27 cellular contexts compared by ENCODE assay signal in genomic region chrX:105703876-105704275, GRCh38.
"Had no signal": no experiment of that assay in that cellular context is flagged by ENCODE, and none has a peak within 500 bp of the region (broad histone marks: within the 10 kb centered on the region; RNA-seq: fewer than 3 reads in every experiment).

No MANE protein-coding gene starts in this region.

- H3K4me3 Mint-ChIP-seq: stimulated activated memory B cell treated with anti-CD40 and anti-IgM and Interleukin-4, amounts not matched to agents 10 μg/mL and 1 μg/mL and 100 μg/mL, for 72 hours; stimulated activated naive B cell treated with anti-CD40 and anti-IgM and Interleukin-4, amounts not matched to agents 10 μg/mL and 1 μg/mL and 100 μg/mL, for 72 hours; stimulated activated naive CD8-positive, alpha-beta T cell treated with anti-CD3 and anti-CD28 coated beads, Interleukin-15, amount 100 ng/mL, for 72 hours; stimulated activated naive CD8-positive, alpha-beta T cell treated with anti-CD3 and anti-CD28 coated beads, Interleukin-15, Interleukin-2, amounts not matched to agents 100 ng/mL and 50 ng/mL, for 24 hours; type B pancreatic cell had no signal

- ATAC-seq: stimulated activated memory B cell treated with anti-CD40 and anti-IgM and Interleukin-4, amounts not matched to agents 10 μg/mL and 1 μg/mL and 100 μg/mL, for 72 hours; stimulated activated naive B cell treated with anti-CD40 and anti-IgM and Interleukin-4, amounts not matched to agents 10 μg/mL and 1 μg/mL and 100 μg/mL, for 72 hours; stimulated activated naive CD8-positive, alpha-beta T cell treated with anti-CD3 and anti-CD28 coated beads, Interleukin-15, amount 100 ng/mL, for 72 hours; stimulated activated naive CD8-positive, alpha-beta T cell treated with anti-CD3 and anti-CD28 coated beads, Interleukin-15, Interleukin-2, amounts not matched to agents 100 U/mL and 50 U/mL, for 24 hours; upper lobe of right lung had no signal

- H3K27ac Mint-ChIP-seq: stimulated activated memory B cell treated with anti-CD40 and anti-IgM and Interleukin-4, amounts not matched to agents 10 μg/mL and 1 μg/mL and 100 μg/mL, for 72 hours; stimulated activated naive B cell treated with anti-CD40 and anti-IgM and Interleukin-4, amounts not matched to agents 10 μg/mL and 1 μg/mL and 100 μg/mL, for 72 hours; stimulated activated naive CD8-positive, alpha-beta T cell treated with anti-CD3 and anti-CD28 coated beads, Interleukin-15, amount 100 ng/mL, for 72 hours; stimulated activated naive CD8-positive, alpha-beta T cell treated with anti-CD3 and anti-CD28 coated beads, Interleukin-15, Interleukin-2, amounts not matched to agents 100 ng/mL and 50 ng/mL, for 24 hours; type B pancreatic cell had no signal

- H3K36me3 Mint-ChIP-seq: stimulated activated memory B cell treated with anti-CD40 and anti-IgM and Interleukin-4, amounts not matched to agents 10 μg/mL and 1 μg/mL and 100 μg/mL, for 72 hours; stimulated activated naive B cell treated with anti-CD40 and anti-IgM and Interleukin-4, amounts not matched to agents 10 μg/mL and 1 μg/mL and 100 μg/mL, for 72 hours; type B pancreatic cell had no signal

- DNase-seq: stimulated activated CD4-positive, alpha-beta T cell treated with anti-CD3 and anti-CD28 coated beads, Interleukin-2, amount 100 ng/mL, for 48 hours; stimulated activated CD4-positive, alpha-beta T cell treated with anti-CD3 and anti-CD28 coated beads, Interleukin-4, amount 100 ng/mL, for 1 hour; stimulated activated CD4-positive, alpha-beta T cell treated with anti-CD3 and anti-CD28 coated beads, Interleukin-4, amount 100 ng/mL, for 24 hours; stimulated activated CD4-positive, alpha-beta T cell treated with anti-CD3 and anti-CD28 coated beads, Interleukin-4, amount 100 ng/mL, for 4 hours; stimulated activated CD8-positive, alpha-beta memory T cell treated with anti-CD3 and anti-CD28 coated beads, Interleukin-4, amount 100 ng/mL, for 48 hours; stimulated activated naive B cell treated with anti-CD40 and anti-IgM and Interleukin-4, amounts not matched to agents 10 μg/mL and 1 μg/mL and 100 μg/mL, for 72 hours; stimulated activated naive CD4-positive, alpha-beta T cell; stimulated activated naive CD4-positive, alpha-beta T cell treated with Interleukin-2 at 50 U/mL for 16 hours; stimulated activated naive CD8-positive, alpha-beta T cell treated with anti-CD3 and anti-CD28 coated beads, Interleukin-15, amount 100 ng/mL, for 72 hours; stimulated activated naive CD8-positive, alpha-beta T cell treated with anti-CD3 and anti-CD28 coated beads, Interleukin-15, Interleukin-2, amounts not matched to agents 100 U/mL and 50 U/mL, for 24 hours; stomach; substantia nigra; testis; thyroid gland; tibial artery; transverse colon; trophoblast cell; upper lobe of left lung; upper lobe of right lung; uterus had no signal

- H3K9me3 Mint-ChIP-seq: stimulated activated memory B cell treated with anti-CD40 and anti-IgM and Interleukin-4, amounts not matched to agents 10 μg/mL and 1 μg/mL and 100 μg/mL, for 72 hours; stimulated activated naive B cell treated with anti-CD40 and anti-IgM and Interleukin-4, amounts not matched to agents 10 μg/mL and 1 μg/mL and 100 μg/mL, for 72 hours; stimulated activated naive CD8-positive, alpha-beta T cell treated with anti-CD3 and anti-CD28 coated beads, Interleukin-15, amount 100 ng/mL, for 72 hours; stimulated activated naive CD8-positive, alpha-beta T cell treated with anti-CD3 and anti-CD28 coated beads, Interleukin-15, Interleukin-2, amounts not matched to agents 100 ng/mL and 50 ng/mL, for 24 hours; type B pancreatic cell had no signal

- H3K4me3 ChIP-seq: stomach, suprapubic skin, testis, thoracic aorta, thyroid gland, tibial artery, tibial nerve, transverse colon, upper lobe of left lung, upper lobe of right lung, uterus, vagina had no signal

- H3K4me1 Mint-ChIP-seq: stimulated activated memory B cell treated with anti-CD40 and anti-IgM and Interleukin-4, amounts not matched to agents 10 μg/mL and 1 μg/mL and 100 μg/mL, for 72 hours; stimulated activated naive B cell treated with anti-CD40 and anti-IgM and Interleukin-4, amounts not matched to agents 10 μg/mL and 1 μg/mL and 100 μg/mL, for 72 hours; stimulated activated naive CD8-positive, alpha-beta T cell treated with anti-CD3 and anti-CD28 coated beads, Interleukin-15, amount 100 ng/mL, for 72 hours had no signal
